ENCODE assay signal across 32 cellular contexts in the genomic region with DNA sequence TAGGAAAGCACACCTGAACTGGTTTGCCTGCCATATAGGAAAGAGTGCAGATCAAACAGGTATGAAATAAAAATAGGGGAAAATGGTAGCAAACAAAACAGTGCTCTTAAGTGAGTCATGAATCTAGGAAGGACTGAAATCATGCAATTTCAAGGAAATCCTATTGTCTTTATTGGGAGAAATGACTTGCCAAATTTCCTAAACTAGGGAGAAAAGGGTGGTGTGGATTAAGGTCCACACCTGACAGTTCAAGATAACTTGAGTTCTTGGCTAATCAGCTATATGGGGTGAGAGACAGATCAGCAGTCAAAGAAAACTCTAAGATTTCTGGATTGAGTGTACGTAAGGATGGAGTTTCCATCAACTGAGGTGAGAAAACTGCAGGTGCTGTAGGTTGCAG.
"Had no signal": no experiment of that assay in that cellular context is flagged by ENCODE, and none has a peak within 500 bp of the region (broad histone marks: within the 10 kb centered on the region; RNA-seq: fewer than 3 reads in every experiment).

No MANE protein-coding gene starts in this region.

- H3K9ac ChIP-seq: parathyroid adenoma had no signal

- DNase-seq: naive thymus-derived CD4-positive, alpha-beta T cell; natural killer cell; nucleus accumbens; ovary; posterior cingulate gyrus; psoas muscle; right cardiac atrium; right lobe of liver; sigmoid colon; small intestine; stimulated activated CD4-positive, alpha-beta T cell treated with anti-CD3 and anti-CD28 coated beads, Interleukin-15, amount 100 ng/mL, for 24 hours; stimulated activated CD4-positive, alpha-beta T cell treated with anti-CD3 and anti-CD28 coated beads, Interleukin-2, amount 100 ng/mL, for 24 hours; stimulated activated CD4-positive, alpha-beta T cell treated with anti-CD3 and anti-CD28 coated beads, Interleukin-2, amount 100 ng/mL, for 48 hours; stimulated activated CD4-positive, alpha-beta T cell treated with anti-CD3 and anti-CD28 coated beads, Interleukin-4, amount 100 ng/mL, for 4 hours; stimulated activated CD8-positive, alpha-beta memory T cell treated with anti-CD3 and anti-CD28 coated beads, Interleukin-4, amount 100 ng/mL, for 48 hours; stimulated activated naive CD4-positive, alpha-beta T cell; stimulated activated naive CD8-positive, alpha-beta T cell treated with anti-CD3 and anti-CD28 coated beads, Interleukin-15, Interleukin-2, amounts not matched to agents 100 U/mL and 50 U/mL, for 24 hours; substantia nigra; testis; tibial artery; transverse colon; upper lobe of right lung; uterus had no signal

- FAIRE-seq: small intestine had no signal

- H3K9me3 Mint-ChIP-seq: natural killer cell; stimulated activated memory B cell treated with anti-CD40 and anti-IgM and Interleukin-4, amounts not matched to agents 10 μg/mL and 1 μg/mL and 100 μg/mL, for 72 hours had no signal

- H3K4me3 Mint-ChIP-seq: natural killer cell; neural crest cell; stimulated activated memory B cell treated with anti-CD40 and anti-IgM and Interleukin-4, amounts not matched to agents 10 μg/mL and 1 μg/mL and 100 μg/mL, for 72 hours; type B pancreatic cell had no signal

- H3K36me3 Mint-ChIP-seq: natural killer cell; stimulated activated memory B cell treated with anti-CD40 and anti-IgM and Interleukin-4, amounts not matched to agents 10 μg/mL and 1 μg/mL and 100 μg/mL, for 72 hours; type B pancreatic cell had no signal

- H3K27ac ChIP-seq: neutrophil, ovary, parathyroid adenoma, psoas muscle, right lobe of liver, sigmoid colon, suprapubic skin, testis, tibial artery, transverse colon, upper lobe of right lung, uterus had no signal

- H3K9me3 ChIP-seq: neutrophil, ovary, psoas muscle, right lobe of liver, sigmoid colon, suprapubic skin, testis, tibial artery, transverse colon, upper lobe of right lung, uterus had no signal

- H2AFZ ChIP-seq: parathyroid adenoma had no signal

- H3K36me3 ChIP-seq: neutrophil, ovary, right lobe of liver, sigmoid colon, suprapubic skin, tibial artery, transverse colon, upper lobe of right lung, uterus had no signal

- ATAC-seq: naive thymus-derived CD4-positive, alpha-beta T cell; natural killer cell; psoas muscle; right cardiac atrium; right lobe of liver; stimulated activated memory B cell treated with anti-CD40 and anti-IgM and Interleukin-4, amounts not matched to agents 10 μg/mL and 1 μg/mL and 100 μg/mL, for 72 hours; stimulated activated naive CD8-positive, alpha-beta T cell treated with anti-CD3 and anti-CD28 coated beads, Interleukin-15, Interleukin-2, amounts not matched to agents 100 U/mL and 50 U/mL, for 24 hours; upper lobe of right lung had no signal

- H3K79me2 ChIP-seq: parathyroid adenoma had no signal

- H3K27ac Mint-ChIP-seq: naive thymus-derived CD4-positive, alpha-beta T cell; natural killer cell; nephron; progenitor cell of endocrine pancreas; stimulated activated memory B cell treated with anti-CD40 and anti-IgM and Interleukin-4, amounts not matched to agents 10 μg/mL and 1 μg/mL and 100 μg/mL, for 72 hours; stimulated activated naive CD8-positive, alpha-beta T cell treated with anti-CD3 and anti-CD28 coated beads, Interleukin-15, amount 100 ng/mL, for 72 hours; type B pancreatic cell had no signal

- H3K4me3 ChIP-seq: ovary, psoas muscle, right lobe of liver, sigmoid colon, suprapubic skin, testis, tibial artery, transverse colon, upper lobe of right lung, uterus had no signal

- H3K27me3 ChIP-seq: ovary, right lobe of liver, testis had no signal

- H3K4me1 ChIP-seq: parathyroid adenoma, psoas muscle, right lobe of liver, testis, upper lobe of right lung, uterus had no signal
